In genomic region chr19:3095375-3096191, GRCh38 we compare ENCODE assay signal across 8 cellular contexts. TPM values are rescaled to one million over a fixed set of nuclear protein-coding genes. Genes with fewer than 3 reads are reported as not detected.
DNase-seq lines count a peak whose midpoint lies in the region; ATAC-seq, FAIRE-seq and TF ChIP-seq lines count a peak whose summit lies in the region.

No MANE protein-coding gene starts in this region.

- no TSS peak for BruUV-seq in PC-9 (replicated peaks; lab: Mats Ljungman, UMichigan)

- H3K27ac Mint-ChIP-seq in CD8-positive, alpha-beta memory T cell: peak overlapping the region in 6 of 8 donors; percentile 17 to 96 (median 24)
- no peak overlapping the region for H3K27ac Mint-ChIP-seq in activated naive CD8-positive, alpha-beta T cell

- peaks cover 14 to 31% of the 10 kb centered on the region in 2 donors for H3K27me3 Mint-ChIP-seq in CD8-positive, alpha-beta memory T cell
- no peaks in the 10 kb centered on the region for H3K27me3 Mint-ChIP-seq in activated naive CD8-positive, alpha-beta T cell

- CTCF ChIA-PET in CD8-positive, alpha-beta memory T cell (lab: Charles Lee): interaction anchor here (1.1 to 2.1 kb wide), 3 partner anchors 8 to 145 kb away, joined by 5 to 7 read pairs (median 5); no protein-coding TSS in a partner anchor
- CTCF ChIA-PET in PC-9 (lab: Charles Lee): no interaction called here

- H2AFZ ChIP-seq in PC-9: no peak overlapping the region

- H3K9me3 Mint-ChIP-seq in CD8-positive, alpha-beta memory T cell: no peaks in the 10 kb centered on the region
- H3K9me3 Mint-ChIP-seq in activated naive CD8-positive, alpha-beta T cell (ENCODE audit: low read depth): no peaks in the 10 kb centered on the region

- intact Hi-C loops in PC-9 (cut with micrococcal nuclease; ENCODE audit: unreplicated experiment) (no loop called here), kidney (cut with DNase I) (no loop called here)

- ATAC-seq in GM18502 (IDR thresholded peaks at IDR 0.05; ENCODE audit: poor library complexity, unreplicated experiment): no peak

- peak overlapping the region; percentile 63 to 89 (median 74) for H3K4me3 Mint-ChIP-seq in CD8-positive, alpha-beta memory T cell
- H3K4me3 Mint-ChIP-seq in activated naive CD8-positive, alpha-beta T cell: peak overlapping the region; percentile 84

- H3K4me1 ChIP-seq in CD8-positive, alpha-beta memory T cell (ENCODE audit: insufficient read depth, low read length): peaks cover 34% of the 10 kb centered on the region
- H3K4me1 ChIP-seq in PC-9 (replicated peaks; ENCODE audit: insufficient read depth): no peaks in the 10 kb centered on the region
- peaks cover 21 to 51% of the 10 kb centered on the region in 2 donors for H3K4me1 ChIP-seq in kidney (ENCODE audit: control insufficient read depth in 1 of 2, insufficient read depth in 1 of 2, low read depth in 1 of 2, low read length in 2 of 2)

- peak overlapping the region; percentile 65 for H3K27ac ChIP-seq in CD8-positive, alpha-beta memory T cell (ENCODE audit: low read depth, low read length)
- H3K27ac ChIP-seq in PC-9 (no peak overlapping the region), kidney (ENCODE audit: low read depth in 2 of 2, low read length in 2 of 2) (peak overlapping the region; percentile 57 to 72)

- POLR2A ChIA-PET in CD8-positive, alpha-beta memory T cell (lab: Charles Lee): interaction anchor here (0.5 kb wide), 1 partner anchor 41 kb away, joined by 3 read pairs; no protein-coding TSS in a partner anchor
- POLR2A ChIA-PET in PC-9 (lab: Charles Lee; ENCODE audit: unreplicated experiment): interaction anchor here (1.4 kb wide), 1 partner anchor 145 kb away, joined by 36 read pairs; no protein-coding TSS in a partner anchor

- H3K9ac ChIP-seq in kidney (ENCODE audit: low read length in 2 of 2): peak overlapping the region; percentile 76 to 95

- H3K79me2 ChIP-seq in PC-9 (ENCODE audit: low read depth): peaks cover 54% of the 10 kb centered on the region

- H3K9me2 ChIP-seq in PC-9 (ENCODE audit: insufficient read depth): no peaks in the 10 kb centered on the region

- DNase-seq in CD8-positive, alpha-beta memory T cell: peak; percentile 23 to 82 (median 45)
- DNase-seq in PC-9 (no peak), kidney (peak; percentile 77), KG1 (lab: John Stamatoyannopoulos, UW) (no peak), C1 segment of cervical spinal cord (lab: John Stamatoyannopoulos, UW) (no peak)
- peak; percentile 17 for DNase-seq in stimulated activated CD8-positive, alpha-beta memory T cell treated with anti-CD3 and anti-CD28 coated beads, Interleukin-12 subunit alpha, Interleukin-12 subunit beta, amount 100 ng/mL, for 1 hour (ENCODE audit: low read depth)

- H3K4me1 Mint-ChIP-seq in CD8-positive, alpha-beta memory T cell: peaks cover 18 to 24% (median 23%) of the 10 kb centered on the region in 3 donors
- peaks cover 26% of the 10 kb centered on the region for H3K4me1 Mint-ChIP-seq in activated naive CD8-positive, alpha-beta T cell (ENCODE audit: low read depth)

- no peak for FAIRE-seq in kidney (lab: Jason Lieb, UNC)

- H3K4me2 ChIP-seq in PC-9: peak overlapping the region; percentile 83

- TF ChIP-seq CTCF in PC-9 (conservative IDR thresholded peaks at IDR 0.05): no peak
- no peak for TF ChIP-seq CTCF in kidney (IDR thresholded peaks at IDR 0.05; ENCODE audit: borderline replicate concordance, extremely low read depth, insufficient read depth)

- H3K9me3 ChIP-seq in CD8-positive, alpha-beta memory T cell (ENCODE audit: low read length): no peaks in the 10 kb centered on the region
- H3K9me3 ChIP-seq in PC-9 (ENCODE audit: insufficient read depth, low read depth): no peaks in the 10 kb centered on the region
- H3K9me3 ChIP-seq in kidney (ENCODE audit: control insufficient read depth in 1 of 2, low read length in 2 of 2): no peaks in the 10 kb centered on the region

- peaks cover 17% of the 10 kb centered on the region for H4K20me1 ChIP-seq in PC-9 (ENCODE audit: insufficient read depth)

- no peaks in the 10 kb centered on the region for H3K36me3 ChIP-seq in CD8-positive, alpha-beta memory T cell (ENCODE audit: insufficient read depth, low read length)
- H3K36me3 ChIP-seq in PC-9 (ENCODE audit: low read depth) (no peaks in the 10 kb centered on the region), kidney (ENCODE audit: control insufficient read depth in 1 of 2, insufficient read depth in 2 of 2, low read length in 2 of 2) (no peaks in the 10 kb centered on the region)

- H3F3A ChIP-seq in PC-9 (ENCODE audit: insufficient read depth, low read depth): no peaks in the 10 kb centered on the region

- peaks cover 11% of the 10 kb centered on the region for H3K27me3 ChIP-seq in CD8-positive, alpha-beta memory T cell (ENCODE audit: insufficient read depth, low read length, poor library complexity, severe bottlenecking)
- no peaks in the 10 kb centered on the region for H3K27me3 ChIP-seq in PC-9 (ENCODE audit: insufficient read depth, low read depth)

- no peaks in the 10 kb centered on the region for H3K36me3 Mint-ChIP-seq in CD8-positive, alpha-beta memory T cell
- no peaks in the 10 kb centered on the region for H3K36me3 Mint-ChIP-seq in activated naive CD8-positive, alpha-beta T cell

- H3K4me3 ChIP-seq in CD8-positive, alpha-beta memory T cell (ENCODE audit: low read length): peak overlapping the region; percentile 59
- H3K4me3 ChIP-seq in PC-9 (peak overlapping the region; percentile 75), kidney (ENCODE audit: low read length in 2 of 2) (peak overlapping the region; percentile 85)

RNA-seq across cellular contexts. Expression of gene GNA11, which starts 1.4 kb away (rescaled TPM):
- total RNA-seq in CD8-positive, alpha-beta memory T cell: 1 to 10 TPM; 5.8 TPM
- polyA plus RNA-seq in CD8-positive, alpha-beta memory T cell: 0.10 TPM
- total RNA-seq in PC-9 (2021): 36.9 and 38.8 TPM in 2 replicates
- total RNA-seq in kidney: 69.4 TPM
- polyA plus RNA-seq in kidney (ENCODE audit: insufficient read depth, low read depth, low replicate concordance): 43.9 TPM

RNA-seq across cellular contexts. Expression of gene TLE5, which starts 33.3 kb away (rescaled TPM):
- 100 to 1,000 TPM; 335 to 352 TPM for total RNA-seq in CD8-positive, alpha-beta memory T cell
- 753 TPM for polyA plus RNA-seq in CD8-positive, alpha-beta memory T cell
- 210 and 217 TPM in 2 replicates for total RNA-seq in PC-9 (2021)
- 526 TPM for total RNA-seq in kidney
- polyA plus RNA-seq in kidney (ENCODE audit: insufficient read depth, low read depth, low replicate concordance): 580 TPM

RNA-seq across cellular contexts. Expression of gene GNA15, which starts 40.2 kb away (rescaled TPM):
- total RNA-seq in CD8-positive, alpha-beta memory T cell: 1 to 10 TPM; 2.6 to 3.9 TPM
- 0.59 TPM for polyA plus RNA-seq in CD8-positive, alpha-beta memory T cell
- total RNA-seq in PC-9 (2021) (14.2 and 16.3 TPM in 2 replicates), kidney (8.7 TPM)
- 1.7 TPM for polyA plus RNA-seq in kidney (ENCODE audit: insufficient read depth, low read depth, low replicate concordance)

Comparison
In these comparisons a context has a peak if more than half of its experiments do, and no peak if none do; other contexts are left out.
1. DNase-seq: peak in CD8-positive, alpha-beta memory T cell (5 of 5), kidney (single experiment) and stimulated activated CD8-positive, alpha-beta memory T cell treated with anti-CD3 and anti-CD28 coated beads, Interleukin-12 subunit alpha, Interleukin-12 subunit beta, amount 100 ng/mL, for 1 hour (single experiment); none in PC-9 (0 of 2), KG1 (single experiment) and C1 segment of cervical spinal cord (0 of 14).
2. Peak in every context shown above with its lines, with median percentiles within 50 percentile points of each other: H3K4me3 ChIP-seq.